10 cellular contexts compared by ENCODE assay signal in genomic region chr7:100208911-100209408, GRCh38. TPM values are rescaled to one million over a fixed set of nuclear protein-coding genes. Genes with fewer than 3 reads are reported as not detected.
DNase-seq lines count a peak whose midpoint lies in the region; ATAC-seq, FAIRE-seq and TF ChIP-seq lines count a peak whose summit lies in the region.
"Had no signal": no experiment of that assay in that cellular context is flagged by ENCODE, and none has a peak within 500 bp of the region (broad histone marks: within the 10 kb centered on the region; RNA-seq: fewer than 3 reads in every experiment).

No MANE protein-coding gene starts in this region.

- WGBS in K562 (ENCODE audit: insufficient coverage, low coverage, missing lambda C conversion rate), result 7% methylated on average over 6 of the region's 6 CpGs

- in situ Hi-C loops in K562 (cut with MboI), result no loop called here

- H3K9me3 ChIP-seq in K562 (replicated peaks; ENCODE audit: control insufficient read depth, insufficient read depth, low read depth, low read length), result no peaks in the 10 kb centered on the region
- no peaks in the 10 kb centered on the region for H3K9me3 ChIP-seq in uterus
- H3K9me3 ChIP-seq: left lung had no signal

- H3K27ac ChIP-seq in K562 (ENCODE audit: extremely low read depth, low read depth, low read length), result peak overlapping the region; percentile 7; the same call in 1 of the 3 replicates
- H3K27ac ChIP-seq in uterus, result no peak overlapping the region
- H3K27ac ChIP-seq: left lung had no signal

- intact Hi-C loops in K562 (cut with micrococcal nuclease) (no loop called here), left ventricle myocardium superior (cut with micrococcal nuclease) (no loop called here), uterus (cut with DNase I; ENCODE audit: low total_unique reads) (no loop called here)

- no peaks in the 10 kb centered on the region for H3K79me2 ChIP-seq in K562 (ENCODE audit: control insufficient read depth, insufficient read depth, low read length)

- peak overlapping the region; percentile 79 for H3K4me2 ChIP-seq in K562 (ENCODE audit: insufficient read depth, low read length)

- H3K9ac ChIP-seq in K562 (ENCODE audit: insufficient read depth in 1 of 2, low read depth in 2 of 2, low read length in 2 of 2), result peak overlapping the region; percentile 5 to 41; a peak in 3 of 4 replicates

- CTCF ChIA-PET in K562 (lab: Yijun Ruan, JAX; ENCODE audit: low intra/inter-chr PET ratio), result interaction anchor here (0.8 kb wide), 1 partner anchor 77 kb away, joined by 3 read pairs; no protein-coding TSS in a partner anchor

- H3K36me3 ChIP-seq in K562 (ENCODE audit: control insufficient read depth, insufficient read depth, low read length), result no peaks in the 10 kb centered on the region
- H3K36me3 ChIP-seq in uterus, result no peaks in the 10 kb centered on the region
- H3K36me3 ChIP-seq: left lung had no signal

- H3K4me3 ChIP-seq in K562 (peak overlapping the region; percentile 2; the same call in 1 of the 2 replicates), uterus (no peak overlapping the region)
- H3K4me3 ChIP-seq: left lung had no signal

- peak in 2 of 3 experiments; percentile 17 to 18; a peak in 2 of 6 replicates for TF ChIP-seq CTCF in K562 (IDR thresholded peaks at IDR 0.05 in 2 of 3, conservative IDR thresholded peaks at IDR 0.05 in 1 of 3; ENCODE audit: insufficient read depth in 2 of 3, low read depth in 1 of 3, low read length in 3 of 3)
- no peak for TF ChIP-seq CTCF in uterus (IDR thresholded peaks at IDR 0.05)

- H3K27me3 ChIP-seq in K562 (ENCODE audit: control insufficient read depth in 2 of 2, insufficient read depth in 2 of 2, low read length in 2 of 2), result no peaks in the 10 kb centered on the region
- no peaks in the 10 kb centered on the region for H3K27me3 ChIP-seq in uterus
- H3K27me3 ChIP-seq: left lung had no signal

- H4K20me1 ChIP-seq in K562 (replicated peaks; ENCODE audit: control insufficient read depth, insufficient read depth, low read length), result no peaks in the 10 kb centered on the region

- ATAC-seq in GM19372 (IDR thresholded peaks at IDR 0.05; ENCODE audit: low read depth, unreplicated experiment) (peak; percentile 69), HG03280 (IDR thresholded peaks at IDR 0.05; ENCODE audit: unreplicated experiment) (peak; percentile 69), K562 (peak; percentile 84), left ventricle myocardium superior (no peak)
- ATAC-seq: left lung had no signal

- TF ChIP-seq POLR2A in K562 (conservative IDR thresholded peaks at IDR 0.05) (no peak), uterus (IDR thresholded peaks at IDR 0.05) (no peak)

- H3K4me1 ChIP-seq in K562 (replicated peaks in 1 of 2; ENCODE audit: control insufficient read depth in 2 of 2, insufficient read depth in 2 of 2, low read length in 2 of 2) (peaks cover 8 to 15% of the 10 kb centered on the region in 2 experiments; a peak in 4 of 5 replicates), uterus (no peaks in the 10 kb centered on the region)
- H3K4me1 ChIP-seq: left lung had no signal

- FAIRE-seq in K562 (lab: Jason Lieb, UNC), result peak; percentile 58

- POLR2A ChIA-PET in K562 (lab: Yijun Ruan, JAX), result interaction anchor here (0.6 to 2.1 kb wide), 3 partner anchors 9 to 60 kb away, joined by 3 to 14 read pairs (median 3); partner anchors contain the start of gene LAMTOR4

- no peak for TF ChIP-seq EP300 in K562 (IDR thresholded peaks at IDR 0.05; ENCODE audit: low read length)

- BruUV-seq in K562 (replicated peaks; lab: Mats Ljungman, UMichigan), result no TSS peak

- H2AFZ ChIP-seq in K562 (ENCODE audit: low read depth, low read length), result peak overlapping the region; percentile 90

- H3K9me1 ChIP-seq in K562 (ENCODE audit: control insufficient read depth, insufficient read depth, low read length), result peaks cover 4% of the 10 kb centered on the region

- DNase-seq in ELF-1 (ENCODE audit: low read depth, low spot score), result peak; percentile 12
- peak in 2 of 4 experiments; percentile 63 to 64 for DNase-seq in K562 (ENCODE audit: extremely low read depth in 1 of 4, low spot score in 3 of 4)
- DNase-seq in NCI-H1436 (lab: John Stamatoyannopoulos, UW), result no peak
- no peak for DNase-seq in DMS 273 treated with DMSO at 0.1 percent for 48 hours (lab: John Stamatoyannopoulos, UW)
- DNase-seq in left ventricle myocardium superior, result no peak
- no peak for DNase-seq in uterus
- DNase-seq: DMS153, left lung had no signal

- TF ChIP-seq RAD21 in K562 (CRISPR knock-in tag; conservative IDR thresholded peaks at IDR 0.05 in 1 of 2, IDR thresholded peaks at IDR 0.05 in 1 of 2), result no peak

RNA-seq across cellular contexts. Expression of gene PVRIG, which starts 10.8 kb away (rescaled TPM):
- 0.67 TPM in 1 of 2 replicates, not detected in the other for total RNA-seq in K562 (2011; cell fraction: chromatin; rRNA removed; ENCODE audit: low replicate concordance)
- not detected in 2 replicates for total RNA-seq in K562 (2011; cell fraction: nucleolus; rRNA removed)
- total RNA-seq in K562 (2011; cell fraction: nucleoplasm; rRNA removed), result not detected in 2 replicates
- not detected in 2 replicates for total RNA-seq in K562 (2014; rRNA removed)
- not detected in 2 replicates for total RNA-seq in K562 (2014; rRNA removed; fragmentation: Illumina TruSeq; extraction: Trizol)
- total RNA-seq in K562 (2015; rRNA removed; fragmentation: Illumina TruSeq; extraction: Trizol), result not detected in 2 replicates
- 0.64 TPM in 1 of 2 replicates, not detected in the other for total RNA-seq in K562 (2021)
- not detected in 2 replicates for polyA plus RNA-seq in K562 (2011; rRNA removed)
- polyA plus RNA-seq in K562 (2011; cell fraction: cytosol; rRNA removed), result 0.06 TPM in 1 of 2 replicates, not detected in the other
- not detected in 2 replicates for polyA plus RNA-seq in K562 (2011; cell fraction: nucleus; rRNA removed)
- polyA plus RNA-seq in K562 (2012), result 0.40 and 1.0 TPM in 2 replicates
- polyA plus RNA-seq in K562 (2014; fragmentation: Illumina TruSeq; extraction: Trizol), result not detected in 2 replicates
- not detected for polyA plus RNA-seq in K562 (2014; fragmentation: Nextera tagmentation; extraction: Ambion mirVana)
- 0.16 TPM in 1 of 2 replicates, not detected in the other for polyA plus RNA-seq in K562 (2014; rRNA removed)
- not detected in 2 replicates for polyA minus RNA-seq in K562 (2011; rRNA and poly(A)+ RNA removed)
- not detected in 2 replicates for polyA minus RNA-seq in K562 (2011; cell fraction: cytosol; rRNA and poly(A)+ RNA removed)
- polyA minus RNA-seq in K562 (2011; cell fraction: nucleus; rRNA and poly(A)+ RNA removed), result not detected in 2 replicates
- not detected for total RNA-seq in left ventricle myocardium superior
- under 1 TPM in 1 of 4 donors, not detected in 3; 0.21 TPM for total RNA-seq in uterus

RNA-seq across cellular contexts. Expression of gene STAG3, which starts 31.2 kb away (rescaled TPM):
- total RNA-seq in K562 (2011; cell fraction: chromatin; rRNA removed; ENCODE audit: low replicate concordance), result 12.2 and 23.8 TPM in 2 replicates
- total RNA-seq in K562 (2011; cell fraction: nucleolus; rRNA removed), result 10.3 and 11.0 TPM in 2 replicates
- total RNA-seq in K562 (2011; cell fraction: nucleoplasm; rRNA removed), result 9.9 and 10.9 TPM in 2 replicates
- 0.54 and 2.1 TPM in 2 replicates for total RNA-seq in K562 (2014; rRNA removed)
- total RNA-seq in K562 (2014; rRNA removed; fragmentation: Illumina TruSeq; extraction: Trizol), result 0.96 and 1.7 TPM in 2 replicates
- 1.3 and 2.5 TPM in 2 replicates for total RNA-seq in K562 (2015; rRNA removed; fragmentation: Illumina TruSeq; extraction: Trizol)
- total RNA-seq in K562 (2021), result 1.7 and 2.5 TPM in 2 replicates
- 2.4 and 5.1 TPM in 2 replicates for polyA plus RNA-seq in K562 (2011; rRNA removed)
- polyA plus RNA-seq in K562 (2011; cell fraction: cytosol; rRNA removed), result 1.5 and 3.0 TPM in 2 replicates
- 11.9 and 21.5 TPM in 2 replicates for polyA plus RNA-seq in K562 (2011; cell fraction: nucleus; rRNA removed)
- polyA plus RNA-seq in K562 (2012), result 4.9 and 11.1 TPM in 2 replicates
- 1.3 and 1.6 TPM in 2 replicates for polyA plus RNA-seq in K562 (2014; fragmentation: Illumina TruSeq; extraction: Trizol)
- 1 to 10 TPM; 1.2 to 2.3 TPM for polyA plus RNA-seq in K562 (2014; fragmentation: Nextera tagmentation; extraction: Ambion mirVana)
- 1.3 and 1.9 TPM in 2 replicates for polyA plus RNA-seq in K562 (2014; rRNA removed)
- 2.1 and 3.9 TPM in 2 replicates for polyA minus RNA-seq in K562 (2011; rRNA and poly(A)+ RNA removed)
- 1.6 and 2.0 TPM in 2 replicates for polyA minus RNA-seq in K562 (2011; cell fraction: cytosol; rRNA and poly(A)+ RNA removed)
- polyA minus RNA-seq in K562 (2011; cell fraction: nucleus; rRNA and poly(A)+ RNA removed), result 3.2 and 6.4 TPM in 2 replicates
- 0.74 TPM for total RNA-seq in left ventricle myocardium superior
- total RNA-seq in uterus, result 1 to 10 TPM in 1 of 4 donors, under 1 TPM in 1, not detected in 2; 0.49 to 2.5 TPM

RNA-seq across cellular contexts. Expression of gene GPC2, which starts 31.8 kb away (rescaled TPM):
- total RNA-seq in K562 (2011; cell fraction: chromatin; rRNA removed; ENCODE audit: low replicate concordance), result 6.5 and 21.7 TPM in 2 replicates
- total RNA-seq in K562 (2011; cell fraction: nucleolus; rRNA removed), result 15.8 and 17.7 TPM in 2 replicates
- 10.9 and 11.9 TPM in 2 replicates for total RNA-seq in K562 (2011; cell fraction: nucleoplasm; rRNA removed)
- total RNA-seq in K562 (2014; rRNA removed) (1.7 and 3.2 TPM in 2 replicates), K562 (2014; rRNA removed; fragmentation: Illumina TruSeq; extraction: Trizol) (0.83 and 1.1 TPM in 2 replicates), K562 (2015; rRNA removed; fragmentation: Illumina TruSeq; extraction: Trizol) (1.1 and 1.3 TPM in 2 replicates), K562 (2021) (4.7 and 5.1 TPM in 2 replicates), left ventricle myocardium superior (0.35 TPM), uterus (1 to 10 TPM in 2 of 4 donors, under 1 TPM in 1, not detected in 1; under 0.01 to 9.3 (median 4.5) TPM)
- polyA plus RNA-seq in K562 (2011; rRNA removed) (1.5 and 3.7 TPM in 2 replicates), K562 (2014; fragmentation: Illumina TruSeq; extraction: Trizol) (1.3 and 1.7 TPM in 2 replicates), K562 (2014; fragmentation: Nextera tagmentation; extraction: Ambion mirVana) (under 1 TPM in 1 of 2 experiments, not detected in 1; 0.06 TPM), K562 (2014; rRNA removed) (7.2 and 7.7 TPM in 2 replicates)
- 3.8 and 4.6 TPM in 2 replicates for polyA plus RNA-seq in K562 (2011; cell fraction: cytosol; rRNA removed)
- 21.7 and 28.4 TPM in 2 replicates for polyA plus RNA-seq in K562 (2011; cell fraction: nucleus; rRNA removed)
- 2.0 and 5.0 TPM in 2 replicates for polyA plus RNA-seq in K562 (2012)
- 1.4 and 1.6 TPM in 2 replicates for polyA minus RNA-seq in K562 (2011; rRNA and poly(A)+ RNA removed)
- 0.86 and 2.5 TPM in 2 replicates for polyA minus RNA-seq in K562 (2011; cell fraction: cytosol; rRNA and poly(A)+ RNA removed)
- 9.3 and 10.2 TPM in 2 replicates for polyA minus RNA-seq in K562 (2011; cell fraction: nucleus; rRNA and poly(A)+ RNA removed)

RNA-seq across cellular contexts. Expression of gene GAL3ST4, which starts 40.5 kb away (rescaled TPM):
- 1.3 and 3.7 TPM in 2 replicates for total RNA-seq in K562 (2011; cell fraction: chromatin; rRNA removed; ENCODE audit: low replicate concordance)
- 2.1 and 2.2 TPM in 2 replicates for total RNA-seq in K562 (2011; cell fraction: nucleolus; rRNA removed)
- total RNA-seq in K562 (2011; cell fraction: nucleoplasm; rRNA removed), result 1.8 and 2.9 TPM in 2 replicates
- total RNA-seq in K562 (2014; rRNA removed) (0.05 and 0.37 TPM in 2 replicates), K562 (2014; rRNA removed; fragmentation: Illumina TruSeq; extraction: Trizol) (0.16 and 0.18 TPM in 2 replicates), K562 (2015; rRNA removed; fragmentation: Illumina TruSeq; extraction: Trizol) (0.25 and 0.41 TPM in 2 replicates), K562 (2021) (0.54 and 1.0 TPM in 2 replicates), left ventricle myocardium superior (2.0 TPM), uterus (10 to 100 TPM in 1 of 4 donors, 1 to 10 TPM in 1, under 1 TPM in 1, not detected in 1; 0.51 to 12.1 (median 7.5) TPM)
- polyA plus RNA-seq in K562 (2011; rRNA removed) (0.60 and 1.7 TPM in 2 replicates), K562 (2014; fragmentation: Illumina TruSeq; extraction: Trizol) (0.96 and 1.2 TPM in 2 replicates), K562 (2014; fragmentation: Nextera tagmentation; extraction: Ambion mirVana) (under 1 TPM; 0.15 to 0.18 TPM), K562 (2014; rRNA removed) (0.88 and 0.98 TPM in 2 replicates)
- 1.5 and 2.0 TPM in 2 replicates for polyA plus RNA-seq in K562 (2011; cell fraction: cytosol; rRNA removed)
- 4.9 and 6.0 TPM in 2 replicates for polyA plus RNA-seq in K562 (2011; cell fraction: nucleus; rRNA removed)
- 1.1 and 2.6 TPM in 2 replicates for polyA plus RNA-seq in K562 (2012)
- 0.28 and 0.57 TPM in 2 replicates for polyA minus RNA-seq in K562 (2011; rRNA and poly(A)+ RNA removed)
- polyA minus RNA-seq in K562 (2011; cell fraction: cytosol; rRNA and poly(A)+ RNA removed), result 0.91 TPM in 1 of 2 replicates, not detected in the other
- 0.13 and 0.44 TPM in 2 replicates for polyA minus RNA-seq in K562 (2011; cell fraction: nucleus; rRNA and poly(A)+ RNA removed)

RNA-seq across cellular contexts. Expression of gene TRAPPC14, which starts 50.4 kb away (rescaled TPM):
- 86.1 and 225 TPM in 2 replicates for total RNA-seq in K562 (2011; cell fraction: chromatin; rRNA removed; ENCODE audit: low replicate concordance)
- total RNA-seq in K562 (2011; cell fraction: nucleolus; rRNA removed), result 123 and 132 TPM in 2 replicates
- 95.7 and 101 TPM in 2 replicates for total RNA-seq in K562 (2011; cell fraction: nucleoplasm; rRNA removed)
- total RNA-seq in K562 (2014; rRNA removed) (25.6 and 27.1 TPM in 2 replicates), K562 (2014; rRNA removed; fragmentation: Illumina TruSeq; extraction: Trizol) (7.6 and 9.9 TPM in 2 replicates), K562 (2015; rRNA removed; fragmentation: Illumina TruSeq; extraction: Trizol) (17.4 and 18.2 TPM in 2 replicates), K562 (2021) (38.2 and 45.9 TPM in 2 replicates), left ventricle myocardium superior (6.8 TPM), uterus (10 to 100 TPM in 1 of 4 donors, 1 to 10 TPM in 3; 2.8 to 22.3 (median 5.7) TPM)
- polyA plus RNA-seq in K562 (2011; rRNA removed) (5.4 and 12.1 TPM in 2 replicates), K562 (2014; fragmentation: Illumina TruSeq; extraction: Trizol) (20.5 and 29.3 TPM in 2 replicates), K562 (2014; fragmentation: Nextera tagmentation; extraction: Ambion mirVana) (under 1 TPM; 0.42 to 0.55 TPM), K562 (2014; rRNA removed) (27.9 and 43.8 TPM in 2 replicates)
- polyA plus RNA-seq in K562 (2011; cell fraction: cytosol; rRNA removed), result 7.4 and 10.1 TPM in 2 replicates
- 91.6 and 168 TPM in 2 replicates for polyA plus RNA-seq in K562 (2011; cell fraction: nucleus; rRNA removed)
- polyA plus RNA-seq in K562 (2012), result 26.9 and 43.9 TPM in 2 replicates
- polyA minus RNA-seq in K562 (2011; rRNA and poly(A)+ RNA removed), result 4.9 and 6.1 TPM in 2 replicates
- polyA minus RNA-seq in K562 (2011; cell fraction: cytosol; rRNA and poly(A)+ RNA removed), result 6.9 and 7.9 TPM in 2 replicates
- polyA minus RNA-seq in K562 (2011; cell fraction: nucleus; rRNA and poly(A)+ RNA removed), result 41.7 and 45.6 TPM in 2 replicates

Comparison
In these comparisons a context has a peak if more than half of its experiments do, and no peak if none do; other contexts are left out.
1. CTCF ChIP-seq: peak in K562 (2 of 3); none in uterus (0 of 4).